Comparison of ENCODE assay signal across 8 cellular contexts in genomic region chr9:128684065-128684324, GRCh38. TPM values are rescaled to one million over a fixed set of nuclear protein-coding genes. Genes with fewer than 3 reads are reported as not detected.
DNase-seq lines count a peak whose midpoint lies in the region; ATAC-seq and TF ChIP-seq lines count a peak whose summit lies in the region.

No MANE protein-coding gene starts in this region.

- TF ChIP-seq RAD21 in SK-N-SH (IDR thresholded peaks at IDR 0.05; ENCODE audit: low read length) = no peak

- no peaks in the 10 kb centered on the region for H3F3A ChIP-seq in SK-N-SH (replicated peaks; ENCODE audit: insufficient read depth)

- no peak for TF ChIP-seq EP300 in SK-N-SH (IDR thresholded peaks at IDR 0.05; ENCODE audit: borderline replicate concordance in 1 of 2, low read depth in 1 of 2, low read length in 1 of 2)

- no peaks in the 10 kb centered on the region for H3K9me3 Mint-ChIP-seq in CD4-positive, CD25-positive, alpha-beta regulatory T cell
- no peaks in the 10 kb centered on the region for H3K9me3 Mint-ChIP-seq in neural crest cell

- no peak overlapping the region for H3K9ac ChIP-seq in SK-N-SH

- no peaks in the 10 kb centered on the region for H3K36me3 ChIP-seq in CD4-positive, CD25-positive, alpha-beta regulatory T cell (ENCODE audit: control insufficient read depth, insufficient read depth, low read length)
- H3K36me3 ChIP-seq in ectodermal cell (ENCODE audit: control insufficient read depth, insufficient read depth, low read length) = no peaks in the 10 kb centered on the region
- no peaks in the 10 kb centered on the region for H3K36me3 ChIP-seq in SK-N-SH (replicated peaks in 1 of 2; ENCODE audit: control insufficient read depth in 1 of 2, insufficient read depth in 2 of 2, low read length in 1 of 2)

- WGBS in ectodermal cell, 2 experiments = 0 to 2% methylated on average over 3 of the region's 3 CpGs
- 86% methylated on average over 3 of the region's 3 CpGs for WGBS in SK-N-SH (ENCODE audit: low lambda C conversion rate)

- H3K27me3 ChIP-seq in CD4-positive, CD25-positive, alpha-beta regulatory T cell (ENCODE audit: control insufficient read depth, insufficient read depth, low read length) = no peaks in the 10 kb centered on the region
- H3K27me3 ChIP-seq in ectodermal cell (ENCODE audit: control insufficient read depth, insufficient read depth, low read length, poor library complexity, severe bottlenecking) = no peaks in the 10 kb centered on the region
- no peaks in the 10 kb centered on the region for H3K27me3 ChIP-seq in SK-N-SH (ENCODE audit: insufficient read depth)

- no peaks in the 10 kb centered on the region for H3K9me2 ChIP-seq in SK-N-SH

- peaks cover 51% of the 10 kb centered on the region for H3K4me1 ChIP-seq in CD4-positive, CD25-positive, alpha-beta regulatory T cell (ENCODE audit: control insufficient read depth, insufficient read depth, low read length, poor library complexity, severe bottlenecking)
- peaks cover 23% of the 10 kb centered on the region for H3K4me1 ChIP-seq in ectodermal cell (ENCODE audit: control insufficient read depth, insufficient read depth, low read length)
- peaks cover 0 to 4% of the 10 kb centered on the region in 2 experiments; a peak in 1 of 4 replicates for H3K4me1 ChIP-seq in SK-N-SH (ENCODE audit: control insufficient read depth in 1 of 2, insufficient read depth in 2 of 2, low read depth in 1 of 2, low read length in 1 of 2)

- H4K20me1 ChIP-seq in SK-N-SH (ENCODE audit: insufficient read depth) = no peaks in the 10 kb centered on the region

- peak overlapping the region; percentile 92 for H3K4me3 ChIP-seq in CD4-positive, CD25-positive, alpha-beta regulatory T cell (ENCODE audit: low read depth, low read length)
- peak overlapping the region; percentile 24 for H3K4me3 ChIP-seq in Jurkat, Clone E6-1 (ENCODE audit: low read length)
- H3K4me3 ChIP-seq in ectodermal cell (ENCODE audit: insufficient read depth, low read depth, low read length) (peak overlapping the region; percentile 66), SK-N-SH (ENCODE audit: low read depth in 2 of 2, low read length in 1 of 2) (no peak overlapping the region)

- no peak overlapping the region for H3K4me2 ChIP-seq in SK-N-SH

- POLR2A ChIA-PET in SK-N-SH (lab: Yijun Ruan, JAX) = no interaction called here

- peak overlapping the region; percentile 93 to 100 (median 98) for H3K4me3 Mint-ChIP-seq in CD4-positive, CD25-positive, alpha-beta regulatory T cell
- peak overlapping the region; percentile 90 for H3K4me3 Mint-ChIP-seq in neural crest cell

- TF ChIP-seq CTCF in neural crest cell (conservative IDR thresholded peaks at IDR 0.05) (no peak), SK-N-SH (IDR thresholded peaks at IDR 0.05) (no peak)

- no peaks in the 10 kb centered on the region for H3K79me2 ChIP-seq in SK-N-SH (ENCODE audit: insufficient read depth)

- no peaks in the 10 kb centered on the region for H3K36me3 Mint-ChIP-seq in CD4-positive, CD25-positive, alpha-beta regulatory T cell
- H3K36me3 Mint-ChIP-seq in neural crest cell (ENCODE audit: low read depth) = no peaks in the 10 kb centered on the region

- peak overlapping the region; percentile 83 for H3K27ac ChIP-seq in CD4-positive, CD25-positive, alpha-beta regulatory T cell (ENCODE audit: insufficient read depth, low read length, poor library complexity, severe bottlenecking)
- peak overlapping the region; percentile 88 for H3K27ac ChIP-seq in ectodermal cell (ENCODE audit: insufficient read depth, low read depth, low read length, poor library complexity, severe bottlenecking)
- H3K27ac ChIP-seq in SK-N-SH (ENCODE audit: low read depth in 2 of 2, low read length in 1 of 2) = no peak overlapping the region

- no peak for DNase-seq in CD4-positive, CD25-positive, alpha-beta regulatory T cell
- DNase-seq in Jurkat, Clone E6-1 (ENCODE audit: low read depth, low spot score) = no peak
- DNase-seq in neural crest cell (ENCODE audit: low read depth, low spot score) (no peak), SK-N-SH (no peak), islet precursor cell (no peak)

- H3K27ac Mint-ChIP-seq in CD4-positive, CD25-positive, alpha-beta regulatory T cell = peak overlapping the region; percentile 94 to 100 (median 97)
- H3K27ac Mint-ChIP-seq in neural crest cell (ENCODE audit: unreplicated experiment) = peak overlapping the region; percentile 36

- H3K27me3 Mint-ChIP-seq in CD4-positive, CD25-positive, alpha-beta regulatory T cell = peaks cover 5% of the 10 kb centered on the region
- peaks cover 2% of the 10 kb centered on the region for H3K27me3 Mint-ChIP-seq in neural crest cell (ENCODE audit: low read depth)

- no peaks in the 10 kb centered on the region for H3K9me3 ChIP-seq in CD4-positive, CD25-positive, alpha-beta regulatory T cell (ENCODE audit: control insufficient read depth in 2 of 2, low read length in 2 of 2)
- H3K9me3 ChIP-seq in ectodermal cell (ENCODE audit: control insufficient read depth, low read length) (no peaks in the 10 kb centered on the region), SK-N-SH (no peaks in the 10 kb centered on the region)

- CTCF ChIA-PET in SK-N-SH (lab: Yijun Ruan, JAX) = no interaction called here

- ATAC-seq in CD4-positive, CD25-positive, alpha-beta regulatory T cell (ENCODE audit: low read depth in 2 of 2) = no peak
- ATAC-seq in HG03521 (IDR thresholded peaks at IDR 0.05; ENCODE audit: unreplicated experiment) (no peak), HG02885 (IDR thresholded peaks at IDR 0.05; ENCODE audit: poor library complexity, unreplicated experiment) (no peak)

- peaks cover 13 to 62% (median 38%) of the 10 kb centered on the region in 4 donors for H3K4me1 Mint-ChIP-seq in CD4-positive, CD25-positive, alpha-beta regulatory T cell
- peaks cover 46% of the 10 kb centered on the region for H3K4me1 Mint-ChIP-seq in neural crest cell

- no peak overlapping the region for H2AFZ ChIP-seq in SK-N-SH (ENCODE audit: low read depth)

TF ChIP-seq in SK-N-SH, 30 proteins besides CTCF, POLR2A, EP300 and RAD21 (continues in another document):
- TF ChIP-seq FOXM1 (IDR thresholded peaks at IDR 0.05; ENCODE audit: low read depth) (no peak), TCF12 (IDR thresholded peaks at IDR 0.05) (no peak), JUND (IDR thresholded peaks at IDR 0.05) (no peak), IRF3 (IDR thresholded peaks at IDR 0.05; ENCODE audit: low read depth, low read length) (no peak), TEAD4 (IDR thresholded peaks at IDR 0.05; ENCODE audit: borderline replicate concordance, insufficient read depth) (no peak), NRF1 (IDR thresholded peaks at IDR 0.05; ENCODE audit: low read depth, low read length) (no peak), RFX5 (IDR thresholded peaks at IDR 0.05; ENCODE audit: low read length) (no peak)

RNA-seq across cellular contexts. Expression of gene SET, which starts 5.0 kb away (rescaled TPM):
- total RNA-seq in CD4-positive, CD25-positive, alpha-beta regulatory T cell = 226 TPM
- 100 to 1,000 TPM; 123 to 200 (median 154) TPM for polyA plus RNA-seq in CD4-positive, CD25-positive, alpha-beta regulatory T cell
- 633 TPM for polyA plus RNA-seq in Jurkat, Clone E6-1 (2012; ENCODE audit: insufficient read depth, insufficient read length)
- 1,043 TPM for polyA plus RNA-seq in ectodermal cell (2013, experiment 1 of 4)
- polyA plus RNA-seq in ectodermal cell (2013, experiment 2 of 4) = 1,040 TPM
- 878 TPM for polyA plus RNA-seq in ectodermal cell (2013, experiment 3 of 4)
- 915 TPM for polyA plus RNA-seq in ectodermal cell (2013, experiment 4 of 4)
- total RNA-seq in neural crest cell = 891 and 930 TPM in 2 replicates
- 64.6 and 79.5 TPM in 2 replicates for polyA plus RNA-seq in SK-N-SH (2012; rRNA removed)
- 101 and 156 TPM in 2 replicates for polyA plus RNA-seq in SK-N-SH (2012; cell fraction: cytosol; rRNA removed)
- polyA plus RNA-seq in SK-N-SH (2012; cell fraction: nucleus; rRNA removed) = 59.7 and 115 TPM in 2 replicates

RNA-seq across cellular contexts. Expression of gene PKN3, which starts 18.3 kb away (rescaled TPM):
- total RNA-seq in CD4-positive, CD25-positive, alpha-beta regulatory T cell = 2.6 TPM
- polyA plus RNA-seq in CD4-positive, CD25-positive, alpha-beta regulatory T cell = under 1 TPM in 3 of 4 donors, not detected in 1; 0.69 to 0.96 (median 0.70) TPM
- 22.0 TPM for polyA plus RNA-seq in Jurkat, Clone E6-1 (2012; ENCODE audit: insufficient read depth, insufficient read length)
- 16.8 TPM for polyA plus RNA-seq in ectodermal cell (2013, experiment 1 of 4)
- polyA plus RNA-seq in ectodermal cell (2013, experiment 2 of 4) = 13.9 TPM
- polyA plus RNA-seq in ectodermal cell (2013, experiment 3 of 4) = 13.9 TPM
- 13.0 TPM for polyA plus RNA-seq in ectodermal cell (2013, experiment 4 of 4)
- total RNA-seq in neural crest cell = 28.0 and 30.0 TPM in 2 replicates
- 5.0 and 7.8 TPM in 2 replicates for polyA plus RNA-seq in SK-N-SH (2012; rRNA removed)
- polyA plus RNA-seq in SK-N-SH (2012; cell fraction: cytosol; rRNA removed) = 1.8 and 4.1 TPM in 2 replicates
- polyA plus RNA-seq in SK-N-SH (2012; cell fraction: nucleus; rRNA removed) = 15.1 and 16.8 TPM in 2 replicates

RNA-seq across cellular contexts. Expression of gene DYNC2I2, which starts 27.3 kb away (rescaled TPM):
- total RNA-seq in CD4-positive, CD25-positive, alpha-beta regulatory T cell = 3.6 TPM
- polyA plus RNA-seq in CD4-positive, CD25-positive, alpha-beta regulatory T cell = 10 to 100 TPM in 1 of 4 donors, 1 to 10 TPM in 3; 2.3 to 10.2 (median 5.1) TPM
- polyA plus RNA-seq in Jurkat, Clone E6-1 (2012; ENCODE audit: insufficient read depth, insufficient read length) = 123 TPM
- 96.4 TPM for polyA plus RNA-seq in ectodermal cell (2013, experiment 1 of 4)
- 86.5 TPM for polyA plus RNA-seq in ectodermal cell (2013, experiment 2 of 4)
- 81.8 TPM for polyA plus RNA-seq in ectodermal cell (2013, experiment 3 of 4)
- polyA plus RNA-seq in ectodermal cell (2013, experiment 4 of 4) = 81.1 TPM
- total RNA-seq in neural crest cell = 120 and 128 TPM in 2 replicates
- 57.2 and 73.7 TPM in 2 replicates for polyA plus RNA-seq in SK-N-SH (2012; rRNA removed)
- polyA plus RNA-seq in SK-N-SH (2012; cell fraction: cytosol; rRNA removed) = 26.1 and 39.0 TPM in 2 replicates
- polyA plus RNA-seq in SK-N-SH (2012; cell fraction: nucleus; rRNA removed) = 102 and 199 TPM in 2 replicates

RNA-seq across cellular contexts. Expression of gene ZDHHC12, which starts 39.9 kb away (rescaled TPM):
- 25.1 TPM for total RNA-seq in CD4-positive, CD25-positive, alpha-beta regulatory T cell
- 10 to 100 TPM; 49.4 to 59.8 (median 54.3) TPM for polyA plus RNA-seq in CD4-positive, CD25-positive, alpha-beta regulatory T cell
- polyA plus RNA-seq in Jurkat, Clone E6-1 (2012; ENCODE audit: insufficient read depth, insufficient read length) = 58.0 TPM
- polyA plus RNA-seq in ectodermal cell (2013, experiment 1 of 4) = 42.8 TPM
- polyA plus RNA-seq in ectodermal cell (2013, experiment 2 of 4) = 45.8 TPM
- 38.0 TPM for polyA plus RNA-seq in ectodermal cell (2013, experiment 3 of 4)
- 35.8 TPM for polyA plus RNA-seq in ectodermal cell (2013, experiment 4 of 4)
- 15.1 and 15.7 TPM in 2 replicates for total RNA-seq in neural crest cell
- 36.6 and 51.3 TPM in 2 replicates for polyA plus RNA-seq in SK-N-SH (2012; rRNA removed)
- polyA plus RNA-seq in SK-N-SH (2012; cell fraction: cytosol; rRNA removed) = 20.8 and 32.1 TPM in 2 replicates
- 26.9 and 52.8 TPM in 2 replicates for polyA plus RNA-seq in SK-N-SH (2012; cell fraction: nucleus; rRNA removed)

Comparison
In these comparisons a context has a peak if more than half of its experiments do, and no peak if none do; other contexts are left out.
1. H3K27ac ChIP-seq: peak in CD4-positive, CD25-positive, alpha-beta regulatory T cell (single experiment) and ectodermal cell (single experiment); none in SK-N-SH (0 of 2).
2. H3K4me3 ChIP-seq: peak in CD4-positive, CD25-positive, alpha-beta regulatory T cell (single experiment), Jurkat, Clone E6-1 (single experiment) and ectodermal cell (single experiment); none in SK-N-SH (0 of 2).
3. RNA of gene DYNC2I2, which starts 27.3 kb away (total RNA-seq): 120 to 128 TPM in neural crest cell; 3.6 TPM in CD4-positive, CD25-positive, alpha-beta regulatory T cell (single experiment); every median in the first group is over 10 times any median in the second.